In genomic region chr17:50177983-50178834, GRCh38 we compare ENCODE assay signal across 8 cellular contexts. TPM values are rescaled to one million over a fixed set of nuclear protein-coding genes. Genes with fewer than 3 reads are reported as not detected.
DNase-seq lines count a peak whose midpoint lies in the region; ATAC-seq and TF ChIP-seq lines count a peak whose summit lies in the region.

No MANE protein-coding gene starts in this region.

- peak overlapping the region; percentile 79 for H3K9ac ChIP-seq in NT2/D1 (ENCODE audit: insufficient read length, low read depth)

- no peaks in the 10 kb centered on the region for H3K9me3 Mint-ChIP-seq in activated T-helper 17 cell treated with anti-CD3 and anti-CD28 coated beads, Interleukin-2, amount 50 U/mL, for 72 hours
- no peaks in the 10 kb centered on the region for H3K9me3 Mint-ChIP-seq in nephron

- peaks cover 9% of the 10 kb centered on the region for H3K4me1 Mint-ChIP-seq in activated T-helper 17 cell treated with anti-CD3 and anti-CD28 coated beads, Interleukin-2, amount 50 U/mL, for 72 hours
- peaks cover 72% of the 10 kb centered on the region for H3K4me1 Mint-ChIP-seq in nephron

- H3K4me3 Mint-ChIP-seq in activated T-helper 17 cell treated with anti-CD3 and anti-CD28 coated beads, Interleukin-2, amount 50 U/mL, for 72 hours, result peak overlapping the region; percentile 38
- peak overlapping the region; percentile 43 to 59 (median 57) for H3K4me3 Mint-ChIP-seq in nephron

- H3K36me3 Mint-ChIP-seq in activated T-helper 17 cell treated with anti-CD3 and anti-CD28 coated beads, Interleukin-2, amount 50 U/mL, for 72 hours (ENCODE audit: low read depth), result no peaks in the 10 kb centered on the region
- H3K36me3 Mint-ChIP-seq in nephron (ENCODE audit: low read depth), result peaks cover 4% of the 10 kb centered on the region

- DNase-seq in EH (ENCODE audit: low read depth), result peak; percentile 99
- DNase-seq in NT2/D1 (ENCODE audit: low read depth, low spot score), result peak; percentile 23
- DNase-seq in fibroblast of peridontal ligament (ENCODE audit: extremely low read depth), result peak; percentile 91
- peak; percentile 83 for DNase-seq in ureter (ENCODE audit: low spot score)

- peak; percentile 40 to 43 (median 42) for TF ChIP-seq CTCF in nephron (IDR thresholded peaks at IDR 0.05; ENCODE audit: unreplicated experiment in 3 of 3)

- H3K27me3 Mint-ChIP-seq in activated T-helper 17 cell treated with anti-CD3 and anti-CD28 coated beads, Interleukin-2, amount 50 U/mL, for 72 hours, result no peaks in the 10 kb centered on the region
- peaks cover 11% of the 10 kb centered on the region for H3K27me3 Mint-ChIP-seq in nephron (ENCODE audit: low read depth)

- ATAC-seq in HG02798 (IDR thresholded peaks at IDR 0.05; ENCODE audit: poor library complexity, unreplicated experiment), result peak; percentile 68
- peak; percentile 92 for ATAC-seq in activated T-helper 17 cell treated with anti-CD3 and anti-CD28 coated beads, Interleukin-2, amount 50 U/mL, for 72 hours (replicated peaks)
- ATAC-seq in GM19455 (IDR thresholded peaks at IDR 0.05; ENCODE audit: unreplicated experiment), result no peak

- H3K27ac Mint-ChIP-seq in activated T-helper 17 cell treated with anti-CD3 and anti-CD28 coated beads, Interleukin-2, amount 50 U/mL, for 72 hours, result no peak overlapping the region
- H3K27ac Mint-ChIP-seq in nephron, result peak overlapping the region; percentile 86 to 99 (median 90)

- H3K9me3 ChIP-seq in NT2/D1 (ENCODE audit: insufficient read depth, low read length), result no peaks in the 10 kb centered on the region

- peak overlapping the region; percentile 16 for H3K4me3 ChIP-seq in NT2/D1 (ENCODE audit: insufficient read length, low read depth)

- peaks cover 6% of the 10 kb centered on the region for H3K36me3 ChIP-seq in NT2/D1 (ENCODE audit: insufficient read depth, insufficient read length, low read length)

- no peaks in the 10 kb centered on the region for H3K27me3 ChIP-seq in NT2/D1 (ENCODE audit: insufficient read depth, insufficient read length)

- peaks cover 21% of the 10 kb centered on the region for H3K4me1 ChIP-seq in NT2/D1 (ENCODE audit: insufficient read depth, insufficient read length)

RNA-seq across cellular contexts. Expression of gene SGCA, which starts 12.4 kb away (rescaled TPM):
- not detected for total RNA-seq in activated T-helper 17 cell treated with anti-CD3 and anti-CD28 coated beads, Interleukin-2, amount 50 U/mL, for 72 hours
- 16.9 TPM for total RNA-seq in ureter

RNA-seq across cellular contexts. Expression of gene COL1A1, which starts 23.2 kb away (rescaled TPM):
- 1 to 10 TPM in 1 of 2 donors, under 1 TPM in 1; 0.37 to 1.9 TPM for total RNA-seq in activated T-helper 17 cell treated with anti-CD3 and anti-CD28 coated beads, Interleukin-2, amount 50 U/mL, for 72 hours
- total RNA-seq in ureter, result 331 TPM

RNA-seq across cellular contexts. Expression of gene PPP1R9B, which starts 27.7 kb away (rescaled TPM):
- 10 to 100 TPM; 73.6 to 89.2 TPM for total RNA-seq in activated T-helper 17 cell treated with anti-CD3 and anti-CD28 coated beads, Interleukin-2, amount 50 U/mL, for 72 hours
- total RNA-seq in ureter, result 38.4 TPM

RNA-seq across cellular contexts. Expression of gene SAMD14, which starts 48.2 kb away (rescaled TPM):
- 1 to 10 TPM in 1 of 2 donors, under 1 TPM in 1; 0.84 to 6.9 TPM for total RNA-seq in activated T-helper 17 cell treated with anti-CD3 and anti-CD28 coated beads, Interleukin-2, amount 50 U/mL, for 72 hours
- 5.5 TPM for total RNA-seq in ureter

Comparison
In these comparisons a context has a peak if more than half of its experiments do, and no peak if none do; other contexts are left out.
1. DNase-seq: peak in every context shown above with its lines; median percentile 99 in EH; 91 in fibroblast of peridontal ligament; 83 in ureter; 23 in NT2/D1.
2. RNA of gene SGCA, which starts 12.4 kb away (total RNA-seq): 16.9 TPM in ureter (single experiment); not detected in activated T-helper 17 cell treated with anti-CD3 and anti-CD28 coated beads, Interleukin-2, amount 50 U/mL, for 72 hours; every median in the first group is over 10 times any median in the second.
3. RNA of gene COL1A1, which starts 23.2 kb away (total RNA-seq): 331 TPM in ureter (single experiment); 0.37 to 1.9 TPM in activated T-helper 17 cell treated with anti-CD3 and anti-CD28 coated beads, Interleukin-2, amount 50 U/mL, for 72 hours; every median in the first group is over 100 times any median in the second.